Comparison of ENCODE assay signal across 17 cellular contexts in genomic region chr2:159936471-159936870, GRCh38. TPM values are rescaled to one million over a fixed set of nuclear protein-coding genes. Genes with fewer than 3 reads are reported as not detected.
DNase-seq lines count a peak whose midpoint lies in the region; ATAC-seq and TF ChIP-seq lines count a peak whose summit lies in the region.
"Had no signal": no experiment of that assay in that cellular context is flagged by ENCODE, and none has a peak within 500 bp of the region (broad histone marks: within the 10 kb centered on the region; RNA-seq: fewer than 3 reads in every experiment).

No MANE protein-coding gene starts in this region.

- H3K9ac ChIP-seq in endodermal cell (ENCODE audit: extremely low read depth, low read length, poor library complexity, severe bottlenecking): no peak overlapping the region

- H3K27me3 Mint-ChIP-seq in endodermal cell (ENCODE audit: insufficient read depth): no peaks in the 10 kb centered on the region
- no peaks in the 10 kb centered on the region for H3K27me3 Mint-ChIP-seq in CD4-positive, alpha-beta T cell

- no peaks in the 10 kb centered on the region for H3K4me1 ChIP-seq in endodermal cell (ENCODE audit: control insufficient read depth, insufficient read depth, low read length)
- H3K4me1 ChIP-seq in left lung: peaks cover 0 to 22% of the 10 kb centered on the region in 2 donors
- H3K4me1 ChIP-seq: gastrocnemius medialis, psoas muscle had no signal

- ATAC-seq in GM18858 (IDR thresholded peaks at IDR 0.05; ENCODE audit: unreplicated experiment) (no peak), left lung (no peak)
- ATAC-seq in CD4-positive, alpha-beta T cell (ENCODE audit: poor library complexity): no peak
- ATAC-seq: activated CD8-positive, alpha-beta memory T cell treated with anti-CD3 and anti-CD28 coated beads, Interleukin-2, amount 10 ng/mL, durations not matched to agents 7 days and 5 days; gastrocnemius medialis; psoas muscle had no signal

- peaks cover 3% of the 10 kb centered on the region for H3K9me3 Mint-ChIP-seq in endodermal cell
- no peaks in the 10 kb centered on the region for H3K9me3 Mint-ChIP-seq in CD4-positive, alpha-beta T cell

- CTCF ChIA-PET in CD4-positive, alpha-beta T cell (lab: Charles Lee): no interaction called here

- H3K36me3 ChIP-seq in endodermal cell (ENCODE audit: control insufficient read depth, insufficient read depth, low read length) (no peaks in the 10 kb centered on the region), left lung (no peaks in the 10 kb centered on the region)
- H3K36me3 ChIP-seq: ascending aorta, gastrocnemius medialis, WERI-Rb-1 had no signal

- H3K4me3 Mint-ChIP-seq in endodermal cell: no peak overlapping the region
- H3K4me3 Mint-ChIP-seq in CD4-positive, alpha-beta T cell: no peak overlapping the region
- H3K4me3 Mint-ChIP-seq: activated CD8-positive, alpha-beta memory T cell treated with anti-CD3 and anti-CD28 coated beads, Interleukin-2, amount 10 ng/mL, durations not matched to agents 7 days and 5 days; nephron progenitor cell had no signal

- peak; percentile 25 for DNase-seq in ACHN
- DNase-seq in EL: peak; percentile 9
- DNase-seq in NCI-H69 (lab: John Stamatoyannopoulos, UW): peak; percentile 22
- DNase-seq in endodermal cell: peak; percentile 62
- DNase-seq in left lung: no peak
- DNase-seq in CD4-positive, alpha-beta T cell: no peak
- DNase-seq: activated CD8-positive, alpha-beta memory T cell treated with anti-CD3 and anti-CD28 coated beads, Interleukin-2, amount 10 ng/mL, durations not matched to agents 7 days and 5 days; activated effector memory CD4-positive, alpha-beta T cell treated with anti-CD3 and anti-CD28 coated beads, Interleukin-2, amount 50 U/mL, for 16 hours; gastrocnemius medialis; NCI-H1417; NCI-H226; nephron progenitor cell; psoas muscle; WERI-Rb-1 had no signal

- H3K27ac Mint-ChIP-seq in endodermal cell: no peak overlapping the region
- no peak overlapping the region for H3K27ac Mint-ChIP-seq in CD4-positive, alpha-beta T cell
- H3K27ac Mint-ChIP-seq: activated CD8-positive, alpha-beta memory T cell treated with anti-CD3 and anti-CD28 coated beads, Interleukin-2, amount 10 ng/mL, durations not matched to agents 7 days and 5 days; nephron progenitor cell had no signal

- no peaks in the 10 kb centered on the region for H3K36me3 Mint-ChIP-seq in endodermal cell (ENCODE audit: low read depth)
- no peaks in the 10 kb centered on the region for H3K36me3 Mint-ChIP-seq in CD4-positive, alpha-beta T cell (ENCODE audit: low read depth)
- H3K36me3 Mint-ChIP-seq: activated CD8-positive, alpha-beta memory T cell treated with anti-CD3 and anti-CD28 coated beads, Interleukin-2, amount 10 ng/mL, durations not matched to agents 7 days and 5 days had no signal

- intact Hi-C loops in left lung (cut with DNase I): no loop called here
- intact Hi-C loops in CD4-positive, alpha-beta T cell (cut with DNase I, micrococcal nuclease): no loop called here

- POLR2A ChIA-PET in CD4-positive, alpha-beta T cell (lab: Charles Lee): no interaction called here

- H3K27ac ChIP-seq in endodermal cell (ENCODE audit: low read depth, low read length) (no peak overlapping the region), left lung (no peak overlapping the region)
- H3K27ac ChIP-seq in CD4-positive, alpha-beta T cell (ENCODE audit: low read depth, low read length): no peak overlapping the region
- H3K27ac ChIP-seq: ascending aorta, C4-2B, gastrocnemius medialis, psoas muscle, WERI-Rb-1 had no signal

- H3K9me3 ChIP-seq in endodermal cell (ENCODE audit: control insufficient read depth, low read length) (no peaks in the 10 kb centered on the region), left lung (no peaks in the 10 kb centered on the region)
- H3K9me3 ChIP-seq in CD4-positive, alpha-beta T cell (ENCODE audit: control insufficient read depth, low read length): no peaks in the 10 kb centered on the region
- H3K9me3 ChIP-seq: ascending aorta, gastrocnemius medialis, psoas muscle had no signal

- no peak for TF ChIP-seq CTCF in endodermal cell (conservative IDR thresholded peaks at IDR 0.05)
- no peak for TF ChIP-seq CTCF in left lung (IDR thresholded peaks at IDR 0.05)
- no peak for TF ChIP-seq CTCF in CD4-positive, alpha-beta T cell (IDR thresholded peaks at IDR 0.05)

- in situ Hi-C loops in ACHN (cut with HindIII; ENCODE audit: low pct_ligation_motif_present, low pct_unique_long_range_greater_than_20kb, low sequenced_read_pairs): no loop called here

- H3K4me3 ChIP-seq in endodermal cell (ENCODE audit: low read length) (no peak overlapping the region), left lung (no peak overlapping the region)
- H3K4me3 ChIP-seq: ascending aorta, gastrocnemius medialis, psoas muscle had no signal

- H3K27me3 ChIP-seq in endodermal cell (ENCODE audit: control insufficient read depth, insufficient read depth, low read length, poor library complexity, severe bottlenecking) (no peaks in the 10 kb centered on the region), left lung (no peaks in the 10 kb centered on the region)
- no peaks in the 10 kb centered on the region for H3K27me3 ChIP-seq in CD4-positive, alpha-beta T cell (ENCODE audit: control insufficient read depth, insufficient read depth, low read length)
- H3K27me3 ChIP-seq: ascending aorta, gastrocnemius medialis had no signal

- H3K4me1 Mint-ChIP-seq in endodermal cell: no peaks in the 10 kb centered on the region
- H3K4me1 Mint-ChIP-seq in CD4-positive, alpha-beta T cell (ENCODE audit: low read depth): no peaks in the 10 kb centered on the region
- H3K4me1 Mint-ChIP-seq: activated CD8-positive, alpha-beta memory T cell treated with anti-CD3 and anti-CD28 coated beads, Interleukin-2, amount 10 ng/mL, durations not matched to agents 7 days and 5 days; nephron progenitor cell had no signal

- 79 to 84% methylated on average over 3 to 4 of the region's 4 CpGs for WGBS in endodermal cell (ENCODE audit: insufficient coverage in 1 of 2, insufficient read length in 1 of 2), 2 experiments

RNA-seq across cellular contexts. Expression of gene LY75, which starts 31.9 kb away (rescaled TPM):
- total RNA-seq in endodermal cell (1 to 10 TPM; 1.5 to 1.9 TPM), left lung (1 to 10 TPM; 7.6 to 10.0 TPM)
- 0.18 TPM for polyA plus RNA-seq in endodermal cell (2013, experiment 1 of 2)
- polyA plus RNA-seq in endodermal cell (2013, experiment 2 of 2): not detected
- total RNA-seq in CD4-positive, alpha-beta T cell: 10 to 100 TPM; 22.5 to 23.7 TPM

Comparison
In these comparisons a context has a peak if more than half of its experiments do, and no peak if none do; other contexts are left out.
1. DNase-seq: peak in ACHN (single experiment), EL (single experiment), NCI-H69 (single experiment) and endodermal cell (single experiment); none in left lung (0 of 2) and CD4-positive, alpha-beta T cell (0 of 10).